ENCODE assay signal across 13 cellular contexts in the genomic region with DNA sequence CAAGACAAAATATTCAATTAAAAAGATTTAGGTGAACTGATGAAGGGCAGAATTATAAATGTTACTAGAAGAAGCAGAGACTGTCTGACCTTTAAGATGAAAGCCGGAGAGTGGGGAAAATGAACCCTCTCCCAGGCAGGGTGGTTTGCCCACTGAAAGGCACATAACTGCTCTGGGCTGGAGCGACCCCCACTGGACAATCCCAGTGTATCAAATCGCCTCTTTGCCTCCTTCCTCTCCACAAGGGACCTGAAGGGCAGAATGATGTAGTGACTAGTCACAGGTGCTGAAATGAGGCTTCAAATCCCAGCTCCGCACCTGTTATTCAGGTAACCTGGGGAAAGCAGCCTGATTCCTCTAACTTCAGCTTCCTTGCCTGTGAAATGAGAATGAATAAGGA.
A peak's percentile ranks its signal among the peaks of the same experiment; 100 is the strongest.
DNase-seq lines count a peak whose midpoint lies in the region; ATAC-seq and TF ChIP-seq lines count a peak whose summit lies in the region.
"Had no signal": no experiment of that assay in that cellular context is flagged by ENCODE, and none has a peak within 500 bp of the region (broad histone marks: within the 10 kb centered on the region; RNA-seq: fewer than 3 reads in every experiment).

No MANE protein-coding gene starts in this region.

- H3K4me1 Mint-ChIP-seq in endothelial cell (ENCODE audit: unreplicated experiment) = no peaks in the 10 kb centered on the region
- H3K4me1 Mint-ChIP-seq: activated CD4-positive, alpha-beta T cell treated with anti-CD3 and anti-CD28 coated beads, Interleukin-2, amount 10 ng/mL, durations not matched to agents 7 days and 5 days; CD4-positive, CD25-positive, alpha-beta regulatory T cell; T-helper 17 cell had no signal

- TF ChIP-seq CTCF in BE2C (IDR thresholded peaks at IDR 0.05; ENCODE audit: low read depth, low read length) (peak; percentile 38), GM12872 (IDR thresholded peaks at IDR 0.05; ENCODE audit: insufficient read depth, low read depth, low read length) (peak; percentile 26; the same call in 1 of the 3 replicates), endothelial cell (IDR thresholded peaks at IDR 0.05; ENCODE audit: unreplicated experiment) (peak; percentile 50), osteoblast (IDR thresholded peaks at IDR 0.05; ENCODE audit: extremely low read depth, low read depth, low read length) (no peak)

- no peaks in the 10 kb centered on the region for H3K79me2 ChIP-seq in osteoblast (ENCODE audit: insufficient read depth, low read length)

- H3K4me3 Mint-ChIP-seq in endothelial cell (ENCODE audit: unreplicated experiment) = no peak overlapping the region
- H3K4me3 Mint-ChIP-seq: activated CD4-positive, alpha-beta T cell treated with anti-CD3 and anti-CD28 coated beads, Interleukin-2, amount 10 ng/mL, durations not matched to agents 7 days and 5 days; CD4-positive, CD25-positive, alpha-beta regulatory T cell; nephron; T-helper 17 cell had no signal

- no peaks in the 10 kb centered on the region for H3K4me1 ChIP-seq in BE2C
- H3K4me1 ChIP-seq in NT2/D1 (ENCODE audit: insufficient read depth, insufficient read length) = peaks cover 5% of the 10 kb centered on the region
- no peaks in the 10 kb centered on the region for H3K4me1 ChIP-seq in osteoblast (ENCODE audit: insufficient read depth, low read length)

- no peak overlapping the region for H3K9ac ChIP-seq in NT2/D1 (ENCODE audit: insufficient read length, low read depth)

- H3K4me3 ChIP-seq in BE2C (ENCODE audit: low read depth, low read length) = no peak overlapping the region
- H3K4me3 ChIP-seq in NT2/D1 (ENCODE audit: insufficient read length, low read depth) = no peak overlapping the region
- H3K4me3 ChIP-seq in osteoblast (ENCODE audit: insufficient read depth, low read length) = no peak overlapping the region

- peak; percentile 27 for DNase-seq in BE2C
- peak; percentile 32 for DNase-seq in NT2/D1 (ENCODE audit: low read depth, low spot score)
- peak; percentile 70 for DNase-seq in endothelial cell (ENCODE audit: low spot score)
- DNase-seq in GM19240 (ENCODE audit: insufficient read length, low spot score) = no peak
- no peak for DNase-seq in osteoblast (ENCODE audit: insufficient read length, low spot score, missing footprints)
- DNase-seq: activated CD4-positive, alpha-beta T cell treated with anti-CD3 and anti-CD28 coated beads, Interleukin-2, amount 10 ng/mL, durations not matched to agents 7 days and 5 days; CD4-positive, CD25-positive, alpha-beta regulatory T cell; small intestine; T-helper 17 cell had no signal

- ATAC-seq in esophagus mucosa = no peak
- no peak for ATAC-seq in GM21360 (IDR thresholded peaks at IDR 0.05; ENCODE audit: unreplicated experiment)
- ATAC-seq: T-helper 17 cell had no signal

- H3K4me2 ChIP-seq in osteoblast (ENCODE audit: insufficient read depth, low read length) = no peak overlapping the region

- no peaks in the 10 kb centered on the region for H3K36me3 Mint-ChIP-seq in endothelial cell (ENCODE audit: low read depth, unreplicated experiment)
- H3K36me3 Mint-ChIP-seq: CD4-positive, CD25-positive, alpha-beta regulatory T cell had no signal

- H3K9me3 Mint-ChIP-seq in endothelial cell (ENCODE audit: unreplicated experiment) = no peaks in the 10 kb centered on the region
- H3K9me3 Mint-ChIP-seq: activated CD4-positive, alpha-beta T cell treated with anti-CD3 and anti-CD28 coated beads, Interleukin-2, amount 10 ng/mL, durations not matched to agents 7 days and 5 days; nephron had no signal

- no peak overlapping the region for H3K27ac Mint-ChIP-seq in endothelial cell (ENCODE audit: unreplicated experiment)
- H3K27ac Mint-ChIP-seq: activated CD4-positive, alpha-beta T cell treated with anti-CD3 and anti-CD28 coated beads, Interleukin-2, amount 10 ng/mL, durations not matched to agents 7 days and 5 days; CD4-positive, CD25-positive, alpha-beta regulatory T cell; nephron; T-helper 17 cell had no signal

- H3K9me3 ChIP-seq in BE2C (no peaks in the 10 kb centered on the region), NT2/D1 (ENCODE audit: insufficient read depth, low read length) (no peaks in the 10 kb centered on the region), osteoblast (ENCODE audit: low read depth, low read length) (no peaks in the 10 kb centered on the region)

- no peaks in the 10 kb centered on the region for H4K20me1 ChIP-seq in osteoblast (ENCODE audit: insufficient read depth, low read length)

- peaks cover 3% of the 10 kb centered on the region for H3K27me3 Mint-ChIP-seq in endothelial cell (ENCODE audit: unreplicated experiment)
- H3K27me3 Mint-ChIP-seq: activated CD4-positive, alpha-beta T cell treated with anti-CD3 and anti-CD28 coated beads, Interleukin-2, amount 10 ng/mL, durations not matched to agents 7 days and 5 days; CD4-positive, CD25-positive, alpha-beta regulatory T cell had no signal

- no peak overlapping the region for H2AFZ ChIP-seq in osteoblast (ENCODE audit: low read length)

- peaks cover 16% of the 10 kb centered on the region for H3K27me3 ChIP-seq in BE2C
- H3K27me3 ChIP-seq in NT2/D1 (ENCODE audit: insufficient read depth, insufficient read length) = no peaks in the 10 kb centered on the region
- peaks cover 3% of the 10 kb centered on the region for H3K27me3 ChIP-seq in osteoblast (ENCODE audit: insufficient read depth, low read length)

- no peaks in the 10 kb centered on the region for H3K36me3 ChIP-seq in BE2C
- no peaks in the 10 kb centered on the region for H3K36me3 ChIP-seq in NT2/D1 (ENCODE audit: insufficient read depth, insufficient read length, low read length)
- no peaks in the 10 kb centered on the region for H3K36me3 ChIP-seq in osteoblast (ENCODE audit: insufficient read depth, low read length)

- no peak overlapping the region for H3K27ac ChIP-seq in osteoblast (ENCODE audit: low read depth, low read length)

Comparison
In these comparisons a context has a peak if more than half of its experiments do, and no peak if none do; other contexts are left out.
1. DNase-seq: peak in BE2C (single experiment), NT2/D1 (single experiment) and endothelial cell (single experiment); none in GM19240 (single experiment) and osteoblast (single experiment).